16 cellular contexts compared by ENCODE assay signal in the genomic region with DNA sequence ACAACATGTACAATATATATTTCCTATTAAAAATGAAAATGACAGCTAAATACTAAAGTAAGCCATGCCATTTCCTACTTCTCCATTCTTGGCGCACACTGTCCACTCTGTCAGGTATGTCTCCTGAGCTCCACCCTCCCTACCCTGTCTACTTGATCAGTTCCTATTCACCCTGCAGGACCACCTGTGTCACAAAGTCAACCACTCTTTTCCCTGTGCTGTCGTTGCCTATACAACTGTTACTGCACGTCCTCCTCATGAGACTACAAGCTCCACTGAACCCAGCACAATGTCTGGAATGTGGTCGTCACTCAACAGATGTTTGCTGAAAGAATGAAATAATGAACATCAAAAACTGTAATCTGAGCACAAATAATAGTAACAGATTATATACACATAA.
DNase-seq lines count a peak whose midpoint lies in the region; ATAC-seq and TF ChIP-seq lines count a peak whose summit lies in the region.
"Had no signal": no experiment of that assay in that cellular context is flagged by ENCODE, and none has a peak within 500 bp of the region (broad histone marks: within the 10 kb centered on the region; RNA-seq: fewer than 3 reads in every experiment).

No MANE protein-coding gene starts in this region.

- DNase-seq in GM12865 (ENCODE audit: low read depth) (peak; percentile 48), NCI-H69 (lab: John Stamatoyannopoulos, UW) (peak; percentile 15), glomerular visceral epithelial cell (ENCODE audit: extremely low spot score) (peak; percentile 25), NK-92 (lab: John Stamatoyannopoulos, UW; ENCODE audit: unreplicated experiment) (no peak)
- no peak for DNase-seq in activated naive CD4-positive, alpha-beta T cell treated with anti-CD3 and anti-CD28 coated beads, Interleukin-2, amount 50 U/mL, for 16 hours
- DNase-seq: hypothalamus; Kasumi-1; left lung; naive thymus-derived CD4-positive, alpha-beta T cell; NCI-H146; NCI-H524; PC-9 had no signal

- TF ChIP-seq CTCF in GM12865 (IDR thresholded peaks at IDR 0.05; ENCODE audit: insufficient read depth, low read depth, low read length, missing control alignments) = no peak

- peak; percentile 34 for ATAC-seq in GM18909 (IDR thresholded peaks at IDR 0.05; ENCODE audit: poor library complexity, unreplicated experiment)
- no peak for ATAC-seq in GM21515 (IDR thresholded peaks at IDR 0.05; ENCODE audit: unreplicated experiment)
- ATAC-seq: left lung; naive thymus-derived CD4-positive, alpha-beta T cell had no signal

- H3K4me3 ChIP-seq in GM12865 (ENCODE audit: low read depth, low read length) = peak overlapping the region; percentile 17
- H3K4me3 ChIP-seq: ascending aorta, HAP-1, left lung, PC-9 had no signal

Comparison
In these comparisons a context has a peak if more than half of its experiments do, and no peak if none do; other contexts are left out.
1. DNase-seq: peak in GM12865 (single experiment), NCI-H69 (single experiment) and glomerular visceral epithelial cell (single experiment); none in NK-92 (single experiment) and activated naive CD4-positive, alpha-beta T cell treated with anti-CD3 and anti-CD28 coated beads, Interleukin-2, amount 50 U/mL, for 16 hours (single experiment).